ENCODE assay signal across 1 cellular context in the genomic region with DNA sequence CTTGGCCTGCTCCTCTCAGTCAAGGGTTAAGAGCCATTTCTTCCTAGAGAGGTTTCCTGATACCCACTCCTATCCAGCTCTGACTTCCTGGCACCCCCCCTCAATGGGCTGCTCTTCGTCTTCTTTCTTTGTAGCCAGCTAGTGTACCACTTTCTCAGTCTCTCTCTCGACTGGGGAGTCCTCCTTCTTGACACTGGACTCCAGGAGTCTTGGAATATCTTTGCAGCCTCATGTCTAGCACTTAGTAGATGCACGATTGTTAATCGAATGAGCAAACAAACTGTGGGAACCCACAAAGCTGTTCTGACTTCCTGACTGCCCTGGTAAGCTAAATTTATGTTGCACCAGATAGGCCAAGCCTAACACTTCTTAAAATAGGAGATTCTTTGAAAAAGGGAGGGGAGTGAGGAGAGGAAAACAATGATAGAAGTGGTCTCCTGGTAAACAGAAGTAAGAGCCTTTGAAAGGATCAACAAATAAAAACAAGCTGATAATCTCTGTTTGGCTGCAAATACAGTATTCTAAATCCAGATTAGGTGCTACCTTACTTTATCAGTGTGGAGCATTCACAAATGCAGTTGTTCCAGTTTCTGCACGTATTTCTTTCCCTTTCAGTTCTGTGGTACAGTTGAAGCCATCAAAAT.
TF ChIP-seq lines count a peak whose summit lies in the region.

No MANE protein-coding gene starts in this region.

TF ChIP-seq in SK-N-SH, 30 proteins besides CTCF, POLR2A, EP300 and RAD21 (continued from another document):
- TF ChIP-seq REST (IDR thresholded peaks at IDR 0.05; ENCODE audit: low read depth, low read length) (no peak), MEF2A (IDR thresholded peaks at IDR 0.05; ENCODE audit: borderline replicate concordance, low read depth) (no peak), CHD2 (IDR thresholded peaks at IDR 0.05; ENCODE audit: low read length, partially characterized antibody) (no peak), JUND (IDR thresholded peaks at IDR 0.05) (no peak), IRF3 (IDR thresholded peaks at IDR 0.05; ENCODE audit: low read depth, low read length) (no peak), USF1 (IDR thresholded peaks at IDR 0.05; ENCODE audit: borderline replicate concordance, low read depth) (no peak), NFIC (IDR thresholded peaks at IDR 0.05; ENCODE audit: borderline replicate concordance) (no peak), RXRA (IDR thresholded peaks at IDR 0.05; ENCODE audit: borderline replicate concordance, low read depth) (no peak)
